ENCODE assay signal across 8 cellular contexts in genomic region chr6:137641474-137642077, GRCh38.
A peak's percentile ranks its signal among the peaks of the same experiment; 100 is the strongest.
DNase-seq lines count a peak whose midpoint lies in the region; ATAC-seq and TF ChIP-seq lines count a peak whose summit lies in the region.

No MANE protein-coding gene starts in this region.

- no peak for TF ChIP-seq POLR2A in gastroesophageal sphincter (IDR thresholded peaks at IDR 0.05)

- POLR2A ChIA-PET in RWPE1 (lab: Yijun Ruan, JAX; ENCODE audit: low non-redundant PET): no interaction called here

- WGBS in gastroesophageal sphincter (ENCODE audit: low coverage in 1 of 2), 2 donors: 4 to 7% methylated on average over 4 to 5 of the region's 6 CpGs

- no peaks in the 10 kb centered on the region for H3K9me3 ChIP-seq in Karpas-422 (ENCODE audit: low read length)
- no peaks in the 10 kb centered on the region for H3K9me3 ChIP-seq in gastroesophageal sphincter
- H3K9me3 ChIP-seq in parathyroid adenoma (ENCODE audit: control insufficient read depth, low read length): no peaks in the 10 kb centered on the region
- H3K9me3 ChIP-seq in upper lobe of right lung: no peaks in the 10 kb centered on the region

- intact Hi-C loops in upper lobe of right lung (cut with DNase I): no loop called here

- CTCF ChIA-PET in RWPE1 (lab: Yijun Ruan, JAX): interaction anchor here (0.6 to 1.0 kb wide), 9 partner anchors 32 to 1006 kb away, joined by 3 to 4 read pairs (median 3); no protein-coding TSS in a partner anchor

- H3K27ac ChIP-seq in C4-2B (no peak overlapping the region), Karpas-422 (ENCODE audit: low read length) (no peak overlapping the region), RWPE1 (no peak overlapping the region), gastroesophageal sphincter (no peak overlapping the region), parathyroid adenoma (no peak overlapping the region), upper lobe of right lung (no peak overlapping the region)

- no peak for TF ChIP-seq EP300 in gastroesophageal sphincter (IDR thresholded peaks at IDR 0.05)

- H3K27me3 ChIP-seq in Karpas-422 (ENCODE audit: low read length): no peaks in the 10 kb centered on the region
- no peaks in the 10 kb centered on the region for H3K27me3 ChIP-seq in gastroesophageal sphincter
- no peaks in the 10 kb centered on the region for H3K27me3 ChIP-seq in parathyroid adenoma (ENCODE audit: control insufficient read depth, insufficient read depth, low read length)
- H3K27me3 ChIP-seq in upper lobe of right lung: no peaks in the 10 kb centered on the region

- no peak overlapping the region for H3K4me3 ChIP-seq in Karpas-422 (ENCODE audit: low read length)
- no peak overlapping the region for H3K4me3 ChIP-seq in gastroesophageal sphincter
- no peak overlapping the region for H3K4me3 ChIP-seq in parathyroid adenoma (ENCODE audit: low read depth, low read length)
- H3K4me3 ChIP-seq in upper lobe of right lung: no peak overlapping the region

- DNase-seq in Karpas-422 (peak; percentile 88), RWPE1 (ENCODE audit: low spot score) (peak; percentile 74), upper lobe of right lung (peak; percentile 67)
- DNase-seq in activated T-helper 9 cell treated with anti-CD3 and anti-CD28 coated beads, Interleukin-2, amount 50 U/mL, for 16 hours (ENCODE audit: low read depth): peak; percentile 36

- H3K9me2 ChIP-seq in Karpas-422 (replicated peaks; ENCODE audit: insufficient read depth, low read length): no peaks in the 10 kb centered on the region; the same call in 1 of the 2 replicates

- H3K4me1 ChIP-seq in Karpas-422 (ENCODE audit: low read length): peaks cover 15% of the 10 kb centered on the region
- peaks cover 0 to 12% (median 0%) of the 10 kb centered on the region in 3 donors for H3K4me1 ChIP-seq in gastroesophageal sphincter
- no peaks in the 10 kb centered on the region for H3K4me1 ChIP-seq in parathyroid adenoma
- H3K4me1 ChIP-seq in upper lobe of right lung: peaks cover 15% of the 10 kb centered on the region

- no peaks in the 10 kb centered on the region for H3K79me2 ChIP-seq in Karpas-422 (ENCODE audit: low read length)
- no peaks in the 10 kb centered on the region for H3K79me2 ChIP-seq in parathyroid adenoma

- no peak overlapping the region for H3K9ac ChIP-seq in Karpas-422 (ENCODE audit: low read length)
- H3K9ac ChIP-seq in parathyroid adenoma: no peak overlapping the region

- H2AFZ ChIP-seq in Karpas-422 (ENCODE audit: low read length) (0 out of 2 replicates have a peak overlapping the region, but pooled peaks have one; percentile 2), parathyroid adenoma (no peak overlapping the region)

- H4K20me1 ChIP-seq in Karpas-422 (ENCODE audit: insufficient read depth, low read depth, low read length): no peaks in the 10 kb centered on the region

- no peaks in the 10 kb centered on the region for H3K36me3 ChIP-seq in Karpas-422 (ENCODE audit: insufficient read depth, low read length)
- H3K36me3 ChIP-seq in gastroesophageal sphincter: no peaks in the 10 kb centered on the region
- H3K36me3 ChIP-seq in parathyroid adenoma (ENCODE audit: control insufficient read depth, insufficient read depth, low read length): no peaks in the 10 kb centered on the region
- H3K36me3 ChIP-seq in upper lobe of right lung: no peaks in the 10 kb centered on the region

- H3K4me2 ChIP-seq in Karpas-422 (ENCODE audit: low read depth, low read length, poor library complexity, severe bottlenecking) (no peak overlapping the region), parathyroid adenoma (ENCODE audit: low read length) (no peak overlapping the region)

- ATAC-seq in GM21360 (IDR thresholded peaks at IDR 0.05; ENCODE audit: unreplicated experiment) (peak; percentile 59), gastroesophageal sphincter (peak; percentile 83), upper lobe of right lung (peak; percentile 92)

- TF ChIP-seq CTCF in C4-2B (conservative IDR thresholded peaks at IDR 0.05): peak; percentile 78
- peak; percentile 67 for TF ChIP-seq CTCF in RWPE1 (conservative IDR thresholded peaks at IDR 0.05; ENCODE audit: low read depth)
- TF ChIP-seq CTCF in gastroesophageal sphincter (IDR thresholded peaks at IDR 0.05): peak; percentile 40 to 82 (median 68)
- TF ChIP-seq CTCF in parathyroid adenoma (IDR thresholded peaks at IDR 0.05): peak; percentile 47
- peak; percentile 78 for TF ChIP-seq CTCF in upper lobe of right lung (IDR thresholded peaks at IDR 0.05)

Comparison
In these comparisons a context has a peak if more than half of its experiments do, and no peak if none do; other contexts are left out.
1. DNase-seq: peak in every context shown above with its lines; median percentile 88 in Karpas-422; 74 in RWPE1; 67 in upper lobe of right lung; 36 in activated T-helper 9 cell treated with anti-CD3 and anti-CD28 coated beads, Interleukin-2, amount 50 U/mL, for 16 hours.